Comparison of ENCODE assay signal across 28 cellular contexts in genomic region chr13:88824218-88824617, GRCh38.
"Had no signal": no experiment of that assay in that cellular context is flagged by ENCODE, and none has a peak within 500 bp of the region (broad histone marks: within the 10 kb centered on the region; RNA-seq: fewer than 3 reads in every experiment).

No MANE protein-coding gene starts in this region.

- H3K9ac ChIP-seq: parathyroid adenoma had no signal

- H2AFZ ChIP-seq: parathyroid adenoma had no signal

- H3K4me3 ChIP-seq: ovary, psoas muscle, right lobe of liver, sigmoid colon, spleen, suprapubic skin, testis, tibial artery, transverse colon, upper lobe of right lung, uterus had no signal

- H3K4me1 ChIP-seq: parathyroid adenoma, psoas muscle, right lobe of liver, sigmoid colon, spleen, suprapubic skin, testis, tibial artery, transverse colon, upper lobe of right lung, uterus had no signal

- H3K9me3 ChIP-seq: ovary, right lobe of liver, sigmoid colon, suprapubic skin, testis, tibial artery, transverse colon, upper lobe of right lung, uterus had no signal

- H3K27me3 ChIP-seq: ovary, right lobe of liver, sigmoid colon, spleen, suprapubic skin, testis, tibial artery, transverse colon, upper lobe of right lung, uterus had no signal

- DNase-seq: naive B cell; naive thymus-derived CD8-positive, alpha-beta T cell; nephron progenitor cell; occipital lobe; ovary; posterior cingulate gyrus; psoas muscle; right cardiac atrium; right lobe of liver; sigmoid colon; small intestine; spleen; stimulated activated CD4-positive, alpha-beta T cell treated with anti-CD3 and anti-CD28 coated beads, Interleukin-12 subunit alpha, Interleukin-12 subunit beta, amount 100 ng/mL, for 4 hours; stimulated activated CD4-positive, alpha-beta T cell treated with anti-CD3 and anti-CD28 coated beads, Interleukin-1b, Interleukin-23, amount 100 ng/mL, for 48 hours; stimulated activated CD4-positive, alpha-beta T cell treated with anti-CD3 and anti-CD28 coated beads, Interleukin-4, amount 100 ng/mL, for 1 hour; stimulated activated CD4-positive, alpha-beta T cell treated with anti-CD3 and anti-CD28 coated beads, Interleukin-4, amount 100 ng/mL, for 4 hours; stimulated activated CD8-positive, alpha-beta memory T cell treated with anti-CD3 and anti-CD28 coated beads, Interleukin-4, amount 100 ng/mL, for 48 hours; stimulated activated naive CD4-positive, alpha-beta T cell; stimulated activated naive CD8-positive, alpha-beta T cell treated with anti-CD3 and anti-CD28 coated beads, Interleukin-15, amount 100 ng/mL, for 72 hours; stimulated activated naive CD8-positive, alpha-beta T cell treated with anti-CD3 and anti-CD28 coated beads, Interleukin-15, Interleukin-2, amounts not matched to agents 100 U/mL and 50 U/mL, for 24 hours; substantia nigra; testis; tibial artery; transverse colon; upper lobe of right lung; uterus had no signal

- H3K79me2 ChIP-seq: parathyroid adenoma had no signal

- H3K27ac ChIP-seq: ovary, parathyroid adenoma, psoas muscle, right lobe of liver, sigmoid colon, spleen, suprapubic skin, testis, tibial artery, transverse colon, upper lobe of right lung, uterus had no signal

- H3K36me3 ChIP-seq: ovary, right lobe of liver, sigmoid colon, spleen, suprapubic skin, tibial artery, transverse colon, upper lobe of right lung, uterus had no signal
